In the genomic region with DNA sequence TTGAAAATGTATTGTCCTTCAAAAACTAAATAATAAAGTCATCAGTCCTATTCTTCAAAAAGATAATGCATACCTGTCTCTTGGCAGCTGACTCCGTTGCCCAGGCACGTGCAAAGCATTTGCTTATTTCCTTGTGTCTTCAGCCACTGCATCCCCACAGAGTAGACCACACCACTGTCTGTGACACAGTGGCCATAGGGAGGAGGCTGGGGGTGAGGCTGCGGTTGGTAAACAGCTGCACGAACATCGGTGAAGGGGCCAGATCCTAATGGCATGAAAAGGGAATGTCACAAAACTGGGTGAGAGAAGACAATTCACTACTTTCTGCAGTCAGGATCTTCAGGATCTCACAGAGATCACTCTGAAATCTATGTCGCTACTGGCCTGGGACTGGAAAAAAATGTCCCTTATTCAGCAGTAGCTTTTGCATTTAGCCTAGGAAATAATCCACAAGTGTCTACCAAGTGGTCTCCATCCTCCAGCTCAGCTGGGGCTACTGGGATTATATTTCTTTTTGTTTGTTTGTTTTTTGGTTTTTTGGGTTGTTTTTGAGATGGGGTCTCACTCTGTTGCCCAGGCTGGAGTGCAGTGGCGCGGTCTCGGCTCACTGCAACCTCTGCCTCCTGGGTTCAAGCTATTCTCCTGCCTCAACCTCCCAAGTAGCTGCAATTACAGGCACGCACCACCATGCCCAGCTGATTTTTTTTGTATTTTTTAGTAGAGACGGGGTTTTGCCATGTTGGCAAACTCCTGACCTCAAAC, we compare ENCODE assay signal across 1 cellular context.
TF ChIP-seq lines count a peak whose summit lies in the region.

No MANE protein-coding gene starts in this region.

TF ChIP-seq in HepG2, 621 proteins besides CTCF, POLR2A, EP300 and RAD21 (continued from another document and continues in another):
- TF ChIP-seq RELA (CRISPR knock-in tag; IDR thresholded peaks at IDR 0.05) (no peak), ZFY (CRISPR knock-in tag; IDR thresholded peaks at IDR 0.05) (no peak), MATR3 (CRISPR knock-in tag; IDR thresholded peaks at IDR 0.05) (no peak), ZNF790 (CRISPR knock-in tag; IDR thresholded peaks at IDR 0.05; ENCODE audit: borderline replicate concordance) (no peak), CCDC6 (CRISPR knock-in tag; IDR thresholded peaks at IDR 0.05) (no peak), ZNF501 (CRISPR knock-in tag; IDR thresholded peaks at IDR 0.05) (peak; percentile 24; the same call in 1 of the 2 replicates), IRF2 (CRISPR knock-in tag; IDR thresholded peaks at IDR 0.05) (peak; percentile 53; the same call in 1 of the 2 replicates), ZNF547 (CRISPR knock-in tag; IDR thresholded peaks at IDR 0.05) (0 out of 2 replicates have a peak, but pooled peaks have one; percentile 2), ARNT2 (CRISPR knock-in tag; IDR thresholded peaks at IDR 0.05; ENCODE audit: low read depth) (0 out of 2 replicates have a peak, but pooled peaks have one; percentile 5), TBX2 (CRISPR knock-in tag; IDR thresholded peaks at IDR 0.05; ENCODE audit: borderline replicate concordance) (no peak), HNRNPLL (IDR thresholded peaks at IDR 0.05; ENCODE audit: low read depth, low read length, poor library complexity, severe bottlenecking) (no peak), ZNF121 (CRISPR knock-in tag; IDR thresholded peaks at IDR 0.05) (peak; percentile 92), CBX5 (CRISPR knock-in tag; IDR thresholded peaks at IDR 0.05; ENCODE audit: borderline replicate concordance) (peak; percentile 70; the same call in 1 of the 2 replicates), FOSL2 (CRISPR knock-in tag; IDR thresholded peaks at IDR 0.05) (peak; percentile 35; the same call in 1 of the 2 replicates), SMAD3 (CRISPR knock-in tag; IDR thresholded peaks at IDR 0.05) (no peak), GZF1 (CRISPR knock-in tag; IDR thresholded peaks at IDR 0.05) (no peak), U2AF1 (optimal IDR thresholded peaks at IDR 0.05; ENCODE audit: low read depth, low read length) (peak; percentile 96), ZNF780A (CRISPR knock-in tag; IDR thresholded peaks at IDR 0.05) (no peak), ZSCAN21 (CRISPR knock-in tag; IDR thresholded peaks at IDR 0.05; ENCODE audit: borderline replicate concordance) (no peak; the same call in 1 of the 2 replicates), REL (CRISPR knock-in tag; conservative IDR thresholded peaks at IDR 0.05) (0 out of 2 replicates have a peak, but pooled peaks have one; percentile 29), PAF1 (CRISPR knock-in tag; IDR thresholded peaks at IDR 0.05) (peak; percentile 99), CAMTA2 (CRISPR knock-in tag; IDR thresholded peaks at IDR 0.05; ENCODE audit: borderline replicate concordance) (no peak), RBM22 (optimal IDR thresholded peaks at IDR 0.05; ENCODE audit: low read length) (peak; percentile 94), FOXK1 (CRISPR knock-in tag; IDR thresholded peaks at IDR 0.05; ENCODE audit: borderline replicate concordance, low read depth) (0 out of 2 replicates have a peak, but pooled peaks have one; percentile 20), GATAD2A (CRISPR knock-in tag; IDR thresholded peaks at IDR 0.05) (peak; percentile 34; the same call in 1 of the 2 replicates), CBFB (CRISPR knock-in tag; IDR thresholded peaks at IDR 0.05) (0 out of 2 replicates have a peak, but pooled peaks have one; percentile 3), ZNF326 (CRISPR knock-in tag; IDR thresholded peaks at IDR 0.05; ENCODE audit: borderline replicate concordance) (peak; percentile 96), ZFP1 (CRISPR knock-in tag; IDR thresholded peaks at IDR 0.05) (0 out of 2 replicates have a peak, but pooled peaks have one; percentile 0), ZNF660 (CRISPR knock-in tag; IDR thresholded peaks at IDR 0.05; ENCODE audit: borderline replicate concordance, low read depth) (no peak), ZNF232 (CRISPR knock-in tag; IDR thresholded peaks at IDR 0.05; ENCODE audit: borderline replicate concordance) (no peak), ZNF614 (CRISPR knock-in tag; IDR thresholded peaks at IDR 0.05; ENCODE audit: borderline replicate concordance) (0 out of 2 replicates have a peak, but pooled peaks have one; percentile 15)
- TF ChIP-seq, protein P1, sequence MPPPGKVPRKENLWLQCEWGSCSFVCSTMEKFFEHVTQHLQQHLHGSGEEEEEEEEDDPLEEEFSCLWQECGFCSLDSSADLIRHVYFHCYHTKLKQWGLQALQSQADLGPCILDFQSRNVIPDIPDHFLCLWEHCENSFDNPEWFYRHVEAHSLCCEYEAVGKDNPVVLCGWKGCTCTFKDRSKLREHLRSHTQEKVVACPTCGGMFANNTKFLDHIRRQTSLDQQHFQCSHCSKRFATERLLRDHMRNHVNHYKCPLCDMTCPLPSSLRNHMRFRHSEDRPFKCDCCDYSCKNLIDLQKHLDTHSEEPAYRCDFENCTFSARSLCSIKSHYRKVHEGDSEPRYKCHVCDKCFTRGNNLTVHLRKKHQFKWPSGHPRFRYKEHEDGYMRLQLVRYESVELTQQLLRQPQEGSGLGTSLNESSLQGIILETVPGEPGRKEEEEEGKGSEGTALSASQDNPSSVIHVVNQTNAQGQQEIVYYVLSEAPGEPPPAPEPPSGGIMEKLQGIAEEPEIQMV (CRISPR knock-in tag; IDR thresholded peaks at IDR 0.05; ENCODE audit: low read depth) = no peak
- TF ChIP-seq, protein P2, sequence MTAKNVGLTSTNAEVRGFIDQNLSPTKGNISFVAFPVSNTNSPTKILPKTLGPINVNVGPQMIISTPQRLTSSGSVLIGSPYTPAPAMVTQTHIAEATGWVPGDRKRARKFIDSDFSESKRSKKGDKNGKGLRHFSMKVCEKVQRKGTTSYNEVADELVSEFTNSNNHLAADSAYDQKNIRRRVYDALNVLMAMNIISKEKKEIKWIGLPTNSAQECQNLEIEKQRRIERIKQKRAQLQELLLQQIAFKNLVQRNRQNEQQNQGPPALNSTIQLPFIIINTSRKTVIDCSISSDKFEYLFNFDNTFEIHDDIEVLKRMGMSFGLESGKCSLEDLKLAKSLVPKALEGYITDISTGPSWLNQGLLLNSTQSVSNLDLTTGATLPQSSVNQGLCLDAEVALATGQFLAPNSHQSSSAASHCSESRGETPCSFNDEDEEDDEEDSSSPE (CRISPR knock-in tag; IDR thresholded peaks at IDR 0.05) = 0 out of 2 replicates have a peak, but pooled peaks have one; percentile 11
- TF ChIP-seq, protein P3, sequence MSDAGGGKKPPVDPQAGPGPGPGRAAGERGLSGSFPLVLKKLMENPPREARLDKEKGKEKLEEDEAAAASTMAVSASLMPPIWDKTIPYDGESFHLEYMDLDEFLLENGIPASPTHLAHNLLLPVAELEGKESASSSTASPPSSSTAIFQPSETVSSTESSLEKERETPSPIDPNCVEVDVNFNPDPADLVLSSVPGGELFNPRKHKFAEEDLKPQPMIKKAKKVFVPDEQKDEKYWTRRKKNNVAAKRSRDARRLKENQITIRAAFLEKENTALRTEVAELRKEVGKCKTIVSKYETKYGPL (CRISPR knock-in tag; IDR thresholded peaks at IDR 0.05) = 0 out of 2 replicates have a peak, but pooled peaks have one; percentile 22
- TF ChIP-seq, protein P4, sequence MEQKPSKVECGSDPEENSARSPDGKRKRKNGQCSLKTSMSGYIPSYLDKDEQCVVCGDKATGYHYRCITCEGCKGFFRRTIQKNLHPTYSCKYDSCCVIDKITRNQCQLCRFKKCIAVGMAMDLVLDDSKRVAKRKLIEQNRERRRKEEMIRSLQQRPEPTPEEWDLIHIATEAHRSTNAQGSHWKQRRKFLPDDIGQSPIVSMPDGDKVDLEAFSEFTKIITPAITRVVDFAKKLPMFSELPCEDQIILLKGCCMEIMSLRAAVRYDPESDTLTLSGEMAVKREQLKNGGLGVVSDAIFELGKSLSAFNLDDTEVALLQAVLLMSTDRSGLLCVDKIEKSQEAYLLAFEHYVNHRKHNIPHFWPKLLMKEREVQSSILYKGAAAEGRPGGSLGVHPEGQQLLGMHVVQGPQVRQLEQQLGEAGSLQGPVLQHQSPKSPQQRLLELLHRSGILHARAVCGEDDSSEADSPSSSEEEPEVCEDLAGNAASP (CRISPR knock-in tag; IDR thresholded peaks at IDR 0.05; ENCODE audit: borderline replicate concordance) = no peak
- TF ChIP-seq, protein P5, sequence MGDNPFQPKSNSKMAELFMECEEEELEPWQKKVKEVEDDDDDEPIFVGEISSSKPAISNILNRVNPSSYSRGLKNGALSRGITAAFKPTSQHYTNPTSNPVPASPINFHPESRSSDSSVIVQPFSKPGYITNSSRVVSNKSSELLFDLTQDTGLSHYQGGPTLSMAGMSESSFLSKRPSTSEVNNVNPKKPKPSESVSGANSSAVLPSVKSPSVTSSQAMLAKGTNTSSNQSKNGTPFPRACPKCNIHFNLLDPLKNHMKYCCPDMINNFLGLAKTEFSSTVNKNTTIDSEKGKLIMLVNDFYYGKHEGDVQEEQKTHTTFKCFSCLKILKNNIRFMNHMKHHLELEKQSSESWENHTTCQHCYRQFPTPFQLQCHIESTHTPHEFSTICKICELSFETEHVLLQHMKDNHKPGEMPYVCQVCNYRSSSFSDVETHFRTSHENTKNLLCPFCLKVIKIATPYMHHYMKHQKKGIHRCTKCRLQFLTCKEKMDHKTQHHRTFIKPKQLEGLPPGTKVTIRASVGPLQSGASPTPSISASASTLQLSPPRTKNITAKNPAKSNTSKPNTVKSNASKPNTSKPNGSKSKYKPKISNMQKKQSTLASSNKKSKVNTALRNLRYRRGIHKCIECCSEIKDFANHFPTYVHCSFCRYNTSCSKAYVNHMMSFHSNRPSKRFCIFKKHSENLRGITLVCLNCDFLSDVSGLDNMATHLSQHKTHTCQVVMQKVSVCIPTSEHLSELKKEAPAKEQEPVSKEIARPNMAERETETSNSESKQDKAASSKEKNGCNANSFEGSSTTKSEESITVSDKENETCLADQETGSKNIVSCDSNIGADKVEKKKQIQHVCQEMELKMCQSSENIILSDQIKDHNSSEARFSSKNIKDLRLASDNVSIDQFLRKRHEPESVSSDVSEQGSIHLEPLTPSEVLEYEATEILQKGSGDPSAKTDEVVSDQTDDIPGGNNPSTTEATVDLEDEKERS (CRISPR knock-in tag; IDR thresholded peaks at IDR 0.05) = 0 out of 2 replicates have a peak, but pooled peaks have one; percentile 45
- TF ChIP-seq, protein P6, sequence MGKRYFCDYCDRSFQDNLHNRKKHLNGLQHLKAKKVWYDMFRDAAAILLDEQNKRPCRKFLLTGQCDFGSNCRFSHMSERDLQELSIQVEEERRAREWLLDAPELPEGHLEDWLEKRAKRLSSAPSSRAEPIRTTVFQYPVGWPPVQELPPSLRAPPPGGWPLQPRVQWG (CRISPR knock-in tag; IDR thresholded peaks at IDR 0.05; ENCODE audit: borderline replicate concordance, low read depth) = no peak
- TF ChIP-seq, protein P7, sequence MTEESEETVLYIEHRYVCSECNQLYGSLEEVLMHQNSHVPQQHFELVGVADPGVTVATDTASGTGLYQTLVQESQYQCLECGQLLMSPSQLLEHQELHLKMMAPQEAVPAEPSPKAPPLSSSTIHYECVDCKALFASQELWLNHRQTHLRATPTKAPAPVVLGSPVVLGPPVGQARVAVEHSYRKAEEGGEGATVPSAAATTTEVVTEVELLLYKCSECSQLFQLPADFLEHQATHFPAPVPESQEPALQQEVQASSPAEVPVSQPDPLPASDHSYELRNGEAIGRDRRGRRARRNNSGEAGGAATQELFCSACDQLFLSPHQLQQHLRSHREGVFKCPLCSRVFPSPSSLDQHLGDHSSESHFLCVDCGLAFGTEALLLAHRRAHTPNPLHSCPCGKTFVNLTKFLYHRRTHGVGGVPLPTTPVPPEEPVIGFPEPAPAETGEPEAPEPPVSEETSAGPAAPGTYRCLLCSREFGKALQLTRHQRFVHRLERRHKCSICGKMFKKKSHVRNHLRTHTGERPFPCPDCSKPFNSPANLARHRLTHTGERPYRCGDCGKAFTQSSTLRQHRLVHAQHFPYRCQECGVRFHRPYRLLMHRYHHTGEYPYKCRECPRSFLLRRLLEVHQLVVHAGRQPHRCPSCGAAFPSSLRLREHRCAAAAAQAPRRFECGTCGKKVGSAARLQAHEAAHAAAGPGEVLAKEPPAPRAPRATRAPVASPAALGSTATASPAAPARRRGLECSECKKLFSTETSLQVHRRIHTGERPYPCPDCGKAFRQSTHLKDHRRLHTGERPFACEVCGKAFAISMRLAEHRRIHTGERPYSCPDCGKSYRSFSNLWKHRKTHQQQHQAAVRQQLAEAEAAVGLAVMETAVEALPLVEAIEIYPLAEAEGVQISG (CRISPR knock-in tag; IDR thresholded peaks at IDR 0.05) = no peak; the same call in 1 of the 2 replicates
- TF ChIP-seq, protein P8, sequence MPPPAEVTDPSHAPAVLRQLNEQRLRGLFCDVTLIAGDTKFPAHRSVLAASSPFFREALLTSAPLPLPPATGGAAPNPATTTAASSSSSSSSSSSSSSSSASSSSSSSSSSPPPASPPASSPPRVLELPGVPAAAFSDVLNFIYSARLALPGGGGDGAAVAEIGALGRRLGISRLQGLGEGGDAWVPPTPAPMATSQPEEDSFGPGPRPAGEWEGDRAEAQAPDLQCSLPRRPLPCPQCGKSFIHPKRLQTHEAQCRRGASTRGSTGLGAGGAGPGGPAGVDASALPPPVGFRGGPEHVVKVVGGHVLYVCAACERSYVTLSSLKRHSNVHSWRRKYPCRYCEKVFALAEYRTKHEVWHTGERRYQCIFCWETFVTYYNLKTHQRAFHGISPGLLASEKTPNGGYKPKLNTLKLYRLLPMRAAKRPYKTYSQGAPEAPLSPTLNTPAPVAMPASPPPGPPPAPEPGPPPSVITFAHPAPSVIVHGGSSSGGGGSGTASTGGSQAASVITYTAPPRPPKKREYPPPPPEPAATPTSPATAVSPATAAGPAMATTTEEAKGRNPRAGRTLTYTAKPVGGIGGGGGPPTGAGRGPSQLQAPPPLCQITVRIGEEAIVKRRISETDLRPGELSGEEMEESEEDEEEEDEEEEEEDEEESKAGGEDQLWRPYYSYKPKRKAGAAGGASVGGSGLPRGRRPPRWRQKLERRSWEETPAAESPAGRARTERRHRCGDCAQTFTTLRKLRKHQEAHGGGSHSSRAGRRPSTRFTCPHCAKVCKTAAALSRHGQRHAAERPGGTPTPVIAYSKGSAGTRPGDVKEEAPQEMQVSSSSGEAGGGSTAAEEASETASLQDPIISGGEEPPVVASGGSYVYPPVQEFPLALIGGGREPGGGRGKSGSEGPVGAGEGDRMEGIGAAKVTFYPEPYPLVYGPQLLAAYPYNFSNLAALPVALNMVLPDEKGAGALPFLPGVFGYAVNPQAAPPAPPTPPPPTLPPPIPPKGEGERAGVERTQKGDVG (CRISPR knock-in tag; IDR thresholded peaks at IDR 0.05; ENCODE audit: borderline replicate concordance) = peak; percentile 45; the same call in 1 of the 2 replicates
- TF ChIP-seq, protein P9, sequence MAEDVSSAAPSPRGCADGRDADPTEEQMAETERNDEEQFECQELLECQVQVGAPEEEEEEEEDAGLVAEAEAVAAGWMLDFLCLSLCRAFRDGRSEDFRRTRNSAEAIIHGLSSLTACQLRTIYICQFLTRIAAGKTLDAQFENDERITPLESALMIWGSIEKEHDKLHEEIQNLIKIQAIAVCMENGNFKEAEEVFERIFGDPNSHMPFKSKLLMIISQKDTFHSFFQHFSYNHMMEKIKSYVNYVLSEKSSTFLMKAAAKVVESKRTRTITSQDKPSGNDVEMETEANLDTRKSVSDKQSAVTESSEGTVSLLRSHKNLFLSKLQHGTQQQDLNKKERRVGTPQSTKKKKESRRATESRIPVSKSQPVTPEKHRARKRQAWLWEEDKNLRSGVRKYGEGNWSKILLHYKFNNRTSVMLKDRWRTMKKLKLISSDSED (CRISPR knock-in tag; IDR thresholded peaks at IDR 0.05) = no peak
- TF ChIP-seq, protein P10, sequence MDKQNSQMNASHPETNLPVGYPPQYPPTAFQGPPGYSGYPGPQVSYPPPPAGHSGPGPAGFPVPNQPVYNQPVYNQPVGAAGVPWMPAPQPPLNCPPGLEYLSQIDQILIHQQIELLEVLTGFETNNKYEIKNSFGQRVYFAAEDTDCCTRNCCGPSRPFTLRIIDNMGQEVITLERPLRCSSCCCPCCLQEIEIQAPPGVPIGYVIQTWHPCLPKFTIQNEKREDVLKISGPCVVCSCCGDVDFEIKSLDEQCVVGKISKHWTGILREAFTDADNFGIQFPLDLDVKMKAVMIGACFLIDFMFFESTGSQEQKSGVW (CRISPR knock-in tag; IDR thresholded peaks at IDR 0.05; ENCODE audit: borderline replicate concordance) = no peak
